In genomic region chr14:34538871-34539406, GRCh38 we compare ENCODE assay signal across 1 cellular context.
TF ChIP-seq lines count a peak whose summit lies in the region.

No MANE protein-coding gene starts in this region.

TF ChIP-seq in HepG2, 621 proteins besides CTCF, POLR2A, EP300 and RAD21 (continued from another document and continues in another):
- TF ChIP-seq ZNF142 (CRISPR knock-in tag; IDR thresholded peaks at IDR 0.05) (no peak), GTF2F1 (IDR thresholded peaks at IDR 0.05; ENCODE audit: low read length) (no peak), ZSCAN20 (CRISPR knock-in tag; IDR thresholded peaks at IDR 0.05; ENCODE audit: borderline replicate concordance) (no peak), ZNF510 (CRISPR knock-in tag; IDR thresholded peaks at IDR 0.05; ENCODE audit: low read depth) (no peak), ZNF205 (CRISPR knock-in tag; IDR thresholded peaks at IDR 0.05) (no peak), ADNP (CRISPR knock-in tag; IDR thresholded peaks at IDR 0.05) (no peak), ZNF775 (CRISPR knock-in tag; IDR thresholded peaks at IDR 0.05; ENCODE audit: borderline replicate concordance) (0 out of 2 replicates have a peak, but pooled peaks have one; percentile 93), ZXDC (CRISPR knock-in tag; IDR thresholded peaks at IDR 0.05) (no peak), GMEB2 (CRISPR knock-in tag; IDR thresholded peaks at IDR 0.05; ENCODE audit: low read depth) (no peak), KDM2A (CRISPR knock-in tag; IDR thresholded peaks at IDR 0.05; ENCODE audit: borderline replicate concordance, low read depth) (no peak), KDM6A (CRISPR knock-in tag; IDR thresholded peaks at IDR 0.05; ENCODE audit: low read depth) (no peak), PBX2 (CRISPR knock-in tag; IDR thresholded peaks at IDR 0.05) (no peak), ZNF766 (CRISPR knock-in tag; IDR thresholded peaks at IDR 0.05; ENCODE audit: borderline replicate concordance) (no peak), FOSL1 (CRISPR knock-in tag; IDR thresholded peaks at IDR 0.05; ENCODE audit: borderline replicate concordance) (no peak), ZNF460 (CRISPR knock-in tag; IDR thresholded peaks at IDR 0.05; ENCODE audit: borderline replicate concordance) (no peak), CSRNP2 (CRISPR knock-in tag; conservative IDR thresholded peaks at IDR 0.05; ENCODE audit: low read depth) (no peak), IRF2 (CRISPR knock-in tag; IDR thresholded peaks at IDR 0.05) (no peak), RBM22 (optimal IDR thresholded peaks at IDR 0.05; ENCODE audit: low read length) (no peak), ZNF441 (CRISPR knock-in tag; IDR thresholded peaks at IDR 0.05; ENCODE audit: borderline replicate concordance) (no peak), HOXA7 (CRISPR knock-in tag; IDR thresholded peaks at IDR 0.05) (no peak), JUNB (CRISPR knock-in tag; IDR thresholded peaks at IDR 0.05; ENCODE audit: borderline replicate concordance) (no peak), MNT (IDR thresholded peaks at IDR 0.05) (no peak), ZNF777 (CRISPR knock-in tag; IDR thresholded peaks at IDR 0.05) (no peak), MED13 (CRISPR knock-in tag; IDR thresholded peaks at IDR 0.05) (no peak), ZNF20 (CRISPR knock-in tag; IDR thresholded peaks at IDR 0.05) (0 out of 2 replicates have a peak, but pooled peaks have one; percentile 8), DZIP1 (CRISPR knock-in tag; IDR thresholded peaks at IDR 0.05) (0 out of 2 replicates have a peak, but pooled peaks have one; percentile 21), PCBP1 (IDR thresholded peaks at IDR 0.05; ENCODE audit: borderline replicate concordance, low read depth, low read length) (no peak), NONO (IDR thresholded peaks at IDR 0.05) (no peak), NONO (CRISPR knock-in tag; conservative IDR thresholded peaks at IDR 0.05) (no peak), ELF4 (CRISPR knock-in tag; IDR thresholded peaks at IDR 0.05; ENCODE audit: borderline replicate concordance) (no peak), SOX5 (CRISPR knock-in tag; IDR thresholded peaks at IDR 0.05; ENCODE audit: borderline replicate concordance) (no peak), SSRP1 (CRISPR knock-in tag; IDR thresholded peaks at IDR 0.05) (0 out of 2 replicates have a peak, but pooled peaks have one; percentile 0), ZNF800 (CRISPR knock-in tag; IDR thresholded peaks at IDR 0.05) (no peak), ZNF598 (CRISPR knock-in tag; IDR thresholded peaks at IDR 0.05; ENCODE audit: borderline replicate concordance) (no peak), RFX1 (IDR thresholded peaks at IDR 0.05) (no peak), ZNF350 (CRISPR knock-in tag; IDR thresholded peaks at IDR 0.05; ENCODE audit: borderline replicate concordance, low read depth) (no peak), ZNF7 (CRISPR knock-in tag; IDR thresholded peaks at IDR 0.05) (no peak; the same call in 1 of the 2 replicates), ELF3 (CRISPR knock-in tag; IDR thresholded peaks at IDR 0.05) (no peak), ZMYM4 (CRISPR knock-in tag; IDR thresholded peaks at IDR 0.05) (no peak), HDAC2 (CRISPR knock-in tag; IDR thresholded peaks at IDR 0.05) (no peak), ZFP36L2 (CRISPR knock-in tag; IDR thresholded peaks at IDR 0.05) (no peak), ZNF431 (CRISPR knock-in tag; IDR thresholded peaks at IDR 0.05; ENCODE audit: borderline replicate concordance, low read depth) (no peak), RFXAP (CRISPR knock-in tag; IDR thresholded peaks at IDR 0.05; ENCODE audit: borderline replicate concordance) (no peak)
